ENCODE assay signal across 10 cellular contexts in genomic region chr14:23232241-23232808, GRCh38. TPM values are rescaled to one million over a fixed set of nuclear protein-coding genes. Genes with fewer than 3 reads are reported as not detected.
"Had no signal": no experiment of that assay in that cellular context is flagged by ENCODE, and none has a peak within 500 bp of the region (broad histone marks: within the 10 kb centered on the region; RNA-seq: fewer than 3 reads in every experiment).

No MANE protein-coding gene starts in this region.

RNA-seq across cellular contexts. Expression of gene RNF212B, which starts 5.4 kb away (rescaled TPM):
- total RNA-seq: OCI-LY7, PC-3, PC-9, Peyer's patch, Right ventricle myocardium inferior, Right ventricle myocardium superior, RPMI7951, SJCRH30, SJSA1, SK-MEL-5 had no signal
